In genomic region chr1:9350011-9350907, GRCh38 we compare ENCODE assay signal across 1 cellular context.
TF ChIP-seq lines count a peak whose summit lies in the region.

No MANE protein-coding gene starts in this region.

TF ChIP-seq in HCT116, 20 proteins besides CTCF, POLR2A, EP300 and RAD21 (continued from another document):
- TF ChIP-seq, protein P1, sequence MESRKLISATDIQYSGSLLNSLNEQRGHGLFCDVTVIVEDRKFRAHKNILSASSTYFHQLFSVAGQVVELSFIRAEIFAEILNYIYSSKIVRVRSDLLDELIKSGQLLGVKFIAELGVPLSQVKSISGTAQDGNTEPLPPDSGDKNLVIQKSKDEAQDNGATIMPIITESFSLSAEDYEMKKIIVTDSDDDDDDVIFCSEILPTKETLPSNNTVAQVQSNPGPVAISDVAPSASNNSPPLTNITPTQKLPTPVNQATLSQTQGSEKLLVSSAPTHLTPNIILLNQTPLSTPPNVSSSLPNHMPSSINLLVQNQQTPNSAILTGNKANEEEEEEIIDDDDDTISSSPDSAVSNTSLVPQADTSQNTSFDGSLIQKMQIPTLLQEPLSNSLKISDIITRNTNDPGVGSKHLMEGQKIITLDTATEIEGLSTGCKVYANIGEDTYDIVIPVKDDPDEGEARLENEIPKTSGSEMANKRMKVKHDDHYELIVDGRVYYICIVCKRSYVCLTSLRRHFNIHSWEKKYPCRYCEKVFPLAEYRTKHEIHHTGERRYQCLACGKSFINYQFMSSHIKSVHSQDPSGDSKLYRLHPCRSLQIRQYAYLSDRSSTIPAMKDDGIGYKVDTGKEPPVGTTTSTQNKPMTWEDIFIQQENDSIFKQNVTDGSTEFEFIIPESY (IDR thresholded peaks at IDR 0.05; ENCODE audit: extremely low read depth, insufficient replicate concordance, low read length), result no peak
- TF ChIP-seq EZH2phosphoT487 (IDR thresholded peaks at IDR 0.05; ENCODE audit: borderline replicate concordance) (no peak), ZFX (IDR thresholded peaks at IDR 0.05) (no peak), YY1 (IDR thresholded peaks at IDR 0.05; ENCODE audit: extremely low read depth, insufficient replicate concordance, low read depth, low read length) (no peak), JUND (IDR thresholded peaks at IDR 0.05) (no peak), ELF1 (IDR thresholded peaks at IDR 0.05; ENCODE audit: borderline replicate concordance, low read depth) (no peak), CEBPB (IDR thresholded peaks at IDR 0.05; ENCODE audit: low read depth) (no peak), EZH2 (IDR thresholded peaks at IDR 0.05) (no peak), REST (IDR thresholded peaks at IDR 0.05; ENCODE audit: low read depth) (no peak), POLR2AphosphoS5 (IDR thresholded peaks at IDR 0.05; ENCODE audit: low read depth, low read length) (no peak), ZNF274 (IDR thresholded peaks at IDR 0.05; ENCODE audit: low read depth, low read length) (no peak), SRF (IDR thresholded peaks at IDR 0.05; ENCODE audit: low read depth) (no peak)
- TF ChIP-seq, protein P2, sequence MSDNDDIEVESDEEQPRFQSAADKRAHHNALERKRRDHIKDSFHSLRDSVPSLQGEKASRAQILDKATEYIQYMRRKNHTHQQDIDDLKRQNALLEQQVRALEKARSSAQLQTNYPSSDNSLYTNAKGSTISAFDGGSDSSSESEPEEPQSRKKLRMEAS (IDR thresholded peaks at IDR 0.05), result no peak
TF ChIP-seq in HCT116: peak in this region for 0.
